Comparison of ENCODE assay signal across 19 cellular contexts in the genomic region with DNA sequence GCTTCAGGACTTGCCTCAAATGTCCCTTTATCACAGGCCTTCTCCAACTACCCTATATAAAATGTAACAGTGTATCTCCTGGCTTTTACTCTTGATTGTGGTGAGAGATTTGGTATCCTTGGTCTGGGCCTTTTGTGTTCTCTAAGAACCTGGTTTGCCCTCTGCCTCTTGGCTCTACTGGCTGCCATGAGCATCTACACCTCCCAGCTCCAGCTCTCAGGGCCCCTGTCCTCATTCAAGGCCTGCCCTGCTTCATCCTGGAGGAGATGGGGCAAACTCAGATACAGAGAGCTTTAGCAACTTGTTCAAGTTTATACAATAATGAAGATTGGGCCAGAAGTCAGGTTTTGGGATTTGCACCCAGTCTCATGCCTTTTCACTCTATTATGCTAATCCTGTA. TPM values are rescaled to one million over a fixed set of nuclear protein-coding genes. Genes with fewer than 3 reads are reported as not detected.
DNase-seq lines count a peak whose midpoint lies in the region; ATAC-seq, FAIRE-seq and TF ChIP-seq lines count a peak whose summit lies in the region.
"Had no signal": no experiment of that assay in that cellular context is flagged by ENCODE, and none has a peak within 500 bp of the region (broad histone marks: within the 10 kb centered on the region; RNA-seq: fewer than 3 reads in every experiment).

No MANE protein-coding gene starts in this region.

- peak overlapping the region in 5 of 7 donors; percentile 94 to 99 (median 98) for H3K27ac Mint-ChIP-seq in CD14-positive monocyte
- H3K27ac Mint-ChIP-seq: activated naive CD4-positive, alpha-beta T cell treated with anti-CD3 and anti-CD28 coated beads, Interleukin-2, amount 50 U/mL, for 24 hours; natural killer cell treated with Interleukin-12 subunit alpha and Interleukin-12 subunit beta and Interleukin-15 and Interleukin-18, amount 100 ng/mL, for 72 hours had no signal

- H3K23ac ChIP-seq in H1 (ENCODE audit: insufficient read length) = no peak overlapping the region

- CTCF ChIA-PET in H1 (lab: Charles Lee; ENCODE audit: partially characterized antibody) = interaction anchor here (0.6 to 2.2 kb wide), 4 partner anchors 12 to 488 kb away, joined by 3 to 13 read pairs (median 4); no protein-coding TSS in a partner anchor

- no peaks in the 10 kb centered on the region; the same call in 1 of the 2 replicates for H3F3A ChIP-seq in Loucy (ENCODE audit: low read depth)

- H4K91ac ChIP-seq in H1 (replicated peaks; ENCODE audit: insufficient read length, low read length) = no peak overlapping the region

- FAIRE-seq in H1 (lab: Jason Lieb, UNC) (no peak), urothelium cell line (lab: Jason Lieb, UNC) (no peak)
- FAIRE-seq: colon, kidney, small intestine had no signal

- H2BK12ac ChIP-seq in H1 (ENCODE audit: low read depth, low read length) = no peak overlapping the region

- H3K9me3 ChIP-seq in Loucy (ENCODE audit: insufficient read depth, low read depth, low read length) (no peaks in the 10 kb centered on the region), H1 (ENCODE audit: insufficient read depth in 2 of 2, low read depth in 1 of 2, low read length in 1 of 2) (no peaks in the 10 kb centered on the region)

- intact Hi-C loops in CD14-positive monocyte (cut with micrococcal nuclease) = no loop called here

- ATAC-seq in HG02938 (IDR thresholded peaks at IDR 0.05; ENCODE audit: unreplicated experiment) (no peak), GM21529 (IDR thresholded peaks at IDR 0.05; ENCODE audit: unreplicated experiment) (no peak)

- H3K27me3 ChIP-seq in ACC112 (ENCODE audit: insufficient read depth, low read length) = no peaks in the 10 kb centered on the region
- H3K27me3 ChIP-seq in Loucy (ENCODE audit: insufficient read depth, low read length, poor library complexity, severe bottlenecking) = no peaks in the 10 kb centered on the region
- no peaks in the 10 kb centered on the region for H3K27me3 ChIP-seq in H1 (replicated peaks in 1 of 4; ENCODE audit: control insufficient read depth in 3 of 4, extremely low read depth in 1 of 4, insufficient read depth in 3 of 4, low read length in 3 of 4)
- H3K27me3 ChIP-seq: hepatocyte had no signal

- no peaks in the 10 kb centered on the region for H3K36me3 ChIP-seq in ACC112 (ENCODE audit: insufficient read depth, low read length)
- no peaks in the 10 kb centered on the region for H3K36me3 ChIP-seq in Loucy (ENCODE audit: insufficient read depth, low read length)
- no peaks in the 10 kb centered on the region for H3K36me3 ChIP-seq in H1 (ENCODE audit: control insufficient read depth in 2 of 4, insufficient read depth in 4 of 4, low read length in 3 of 4)

- H3K56ac ChIP-seq in H1 (replicated peaks; ENCODE audit: insufficient read length, low read depth, low read length) = no peak overlapping the region

- no peak overlapping the region for H3K18ac ChIP-seq in H1 (ENCODE audit: extremely low read depth, low read length)

- H2AK5ac ChIP-seq in H1 (ENCODE audit: low read depth, low read length) = no peak overlapping the region

- H3K4me2 ChIP-seq in Loucy (ENCODE audit: low read depth, low read length, poor library complexity, severe bottlenecking) = peak overlapping the region; percentile 79
- no peak overlapping the region for H3K4me2 ChIP-seq in H1 (ENCODE audit: insufficient read depth in 1 of 2, low read depth in 2 of 2, low read length in 2 of 2)
- H3K4me2 ChIP-seq: hepatocyte had no signal

- H2BK20ac ChIP-seq in H1 (ENCODE audit: low read length) = peak overlapping the region; percentile 5; the same call in 1 of the 2 replicates

- peaks cover 0 to 4% (median 2%) of the 10 kb centered on the region in 3 donors for H3K27me3 Mint-ChIP-seq in CD14-positive monocyte (ENCODE audit: low read depth in 3 of 3)
- H3K27me3 Mint-ChIP-seq: activated naive CD4-positive, alpha-beta T cell treated with anti-CD3 and anti-CD28 coated beads, Interleukin-2, amount 50 U/mL, for 24 hours; memory B cell; natural killer cell treated with Interleukin-12 subunit alpha and Interleukin-12 subunit beta and Interleukin-15 and Interleukin-18, amount 100 ng/mL, for 72 hours had no signal

- peak overlapping the region; percentile 80 for H3K27ac ChIP-seq in ACC112 (ENCODE audit: low read depth, low read length)
- H3K27ac ChIP-seq in H1 (ENCODE audit: low read depth, low read length) = no peak overlapping the region

- TF ChIP-seq POLR2A in H1 (IDR thresholded peaks at IDR 0.05; ENCODE audit: control extremely low read depth in 1 of 2, low read depth in 2 of 2, low read length in 2 of 2) = no peak

- peaks cover 13% of the 10 kb centered on the region for H3K4me1 Mint-ChIP-seq in CD14-positive monocyte

- H3K79me2 ChIP-seq in ACC112 (ENCODE audit: control insufficient read depth, insufficient read depth, low read length, unreplicated experiment) (no peaks in the 10 kb centered on the region), Loucy (ENCODE audit: insufficient read depth, low read length) (no peaks in the 10 kb centered on the region), H1 (ENCODE audit: control insufficient read depth in 1 of 2, insufficient read depth in 2 of 2, low read length in 2 of 2) (no peaks in the 10 kb centered on the region)
- H3K79me2 ChIP-seq: hepatocyte had no signal

- no peaks in the 10 kb centered on the region for H3K9me2 ChIP-seq in Loucy (replicated peaks; ENCODE audit: low read depth, low read length)

- H3K14ac ChIP-seq in H1 (ENCODE audit: insufficient read length) = no peak overlapping the region

- H3K4me3 ChIP-seq in ACC112 (ENCODE audit: low read depth, low read length) (no peak overlapping the region), Loucy (ENCODE audit: low read length, poor library complexity, severe bottlenecking) (peak overlapping the region; percentile 49), H1 (ENCODE audit: extremely low read depth in 1 of 4, insufficient read depth in 2 of 4, low read depth in 3 of 4, low read length in 4 of 4) (no peak overlapping the region)
- H3K4me3 ChIP-seq: hepatocyte had no signal

- peak overlapping the region; percentile 71 for H2AFZ ChIP-seq in ACC112 (ENCODE audit: low read length, unreplicated experiment)
- peak overlapping the region; percentile 4; the same call in 1 of the 2 replicates for H2AFZ ChIP-seq in Loucy (ENCODE audit: low read length)
- H2AFZ ChIP-seq in H1 (ENCODE audit: low read length) = no peak overlapping the region
- H2AFZ ChIP-seq: hepatocyte had no signal

- no peaks in the 10 kb centered on the region for H3K23me2 ChIP-seq in H1 (ENCODE audit: low read depth, low read length)

- H2BK120ac ChIP-seq in H1 (replicated peaks; ENCODE audit: low read depth, low read length) = no peak overlapping the region

- TF ChIP-seq CTCF in CD14-positive monocyte (IDR thresholded peaks at IDR 0.05) = no peak
- TF ChIP-seq CTCF in Loucy (conservative IDR thresholded peaks at IDR 0.05; ENCODE audit: low read length) = no peak
- TF ChIP-seq CTCF in H1 (IDR thresholded peaks at IDR 0.05; ENCODE audit: control extremely low read depth in 1 of 3, insufficient read depth in 1 of 3, low read depth in 1 of 3, low read length in 3 of 3) = no peak

- H3K4me1 ChIP-seq in ACC112 (ENCODE audit: control insufficient read depth, insufficient read depth, low read length, unreplicated experiment) (peaks cover 37% of the 10 kb centered on the region), Loucy (ENCODE audit: insufficient read depth, low read length, poor library complexity, severe bottlenecking) (peaks cover 26% of the 10 kb centered on the region), H1 (replicated peaks in 1 of 4; ENCODE audit: control insufficient read depth in 3 of 4, insufficient read depth in 4 of 4, low read length in 3 of 4) (peaks cover 0 to 9% (median 0%) of the 10 kb centered on the region in 4 experiments; a peak in 4 of 7 replicates)

- no peak for TF ChIP-seq RAD21 in H1 (IDR thresholded peaks at IDR 0.05 in 1 of 2, conservative IDR thresholded peaks at IDR 0.05 in 1 of 2; ENCODE audit: low read depth in 2 of 2, low read length in 2 of 2)

- H2BK5ac ChIP-seq in H1 (ENCODE audit: low read depth, low read length) = peak overlapping the region; percentile 29; the same call in 1 of the 2 replicates

- peak overlapping the region; percentile 8; the same call in 1 of the 2 replicates for H2BK15ac ChIP-seq in H1 (ENCODE audit: low read length)

- no peaks in the 10 kb centered on the region for H3K79me1 ChIP-seq in H1 (ENCODE audit: low read depth, low read length)

- no peak overlapping the region for H3K4me3 Mint-ChIP-seq in CD14-positive monocyte
- H3K4me3 Mint-ChIP-seq: activated naive CD4-positive, alpha-beta T cell treated with anti-CD3 and anti-CD28 coated beads, Interleukin-2, amount 50 U/mL, for 24 hours; natural killer cell treated with Interleukin-12 subunit alpha and Interleukin-12 subunit beta and Interleukin-15 and Interleukin-18, amount 100 ng/mL, for 72 hours had no signal

- no peak overlapping the region for H3K4ac ChIP-seq in H1 (replicated peaks; ENCODE audit: insufficient read length, low read depth, low read length)

- H4K20me1 ChIP-seq in Loucy (ENCODE audit: insufficient read depth, low read length, poor library complexity, severe bottlenecking) (no peaks in the 10 kb centered on the region), H1 (replicated peaks in 1 of 2; ENCODE audit: control insufficient read depth in 1 of 2, insufficient read depth in 2 of 2, low read length in 2 of 2) (no peaks in the 10 kb centered on the region)

- TF ChIP-seq EP300 in H1 (IDR thresholded peaks at IDR 0.05; ENCODE audit: borderline replicate concordance in 1 of 2, low read depth in 2 of 2, low read length in 2 of 2) = no peak

- H3K9ac ChIP-seq in Loucy (ENCODE audit: low read depth, low read length, poor library complexity, severe bottlenecking) (no peak overlapping the region), H1 (replicated peaks in 1 of 4; ENCODE audit: extremely low read depth in 1 of 4, low read depth in 3 of 4, low read length in 3 of 4) (no peak overlapping the region)

- peaks cover 0 to 2% (median 0%) of the 10 kb centered on the region in 7 donors for H3K9me3 Mint-ChIP-seq in CD14-positive monocyte
- H3K9me3 Mint-ChIP-seq: natural killer cell treated with Interleukin-12 subunit alpha and Interleukin-12 subunit beta and Interleukin-15 and Interleukin-18, amount 100 ng/mL, for 72 hours had no signal

- H4K8ac ChIP-seq in H1 (ENCODE audit: extremely low read depth, insufficient read depth, low read length) = no peak overlapping the region; the same call in 1 of the 2 replicates

- POLR2A ChIA-PET in H1 (lab: Charles Lee; ENCODE audit: partially characterized antibody) = no interaction called here

- DNase-seq in CD14-positive monocyte (ENCODE audit: low spot score) (no peak), H1 (ENCODE audit: low read depth in 1 of 2, low spot score in 2 of 2) (peak in 1 of 2 experiments; percentile 23), urothelium cell line (ENCODE audit: low spot score) (no peak), COR-L47 (lab: John Stamatoyannopoulos, UW) (no peak)
- DNase-seq: activated CD8-positive, alpha-beta memory T cell treated with anti-CD3 and anti-CD28 coated beads, Interleukin-2, amount 50 U/mL, for 48 hours; GOT3; kidney; NCI-H187 treated with DMSO at 0.1 percent for 48 hours; SHP77; small intestine had no signal

- H3K36me3 Mint-ChIP-seq in CD14-positive monocyte = peaks cover 0 to 2% of the 10 kb centered on the region in 2 donors
- H3K36me3 Mint-ChIP-seq: activated naive CD4-positive, alpha-beta T cell treated with anti-CD3 and anti-CD28 coated beads, Interleukin-2, amount 50 U/mL, for 24 hours; memory B cell; natural killer cell treated with Interleukin-12 subunit alpha and Interleukin-12 subunit beta and Interleukin-15 and Interleukin-18, amount 100 ng/mL, for 72 hours had no signal

- no peak overlapping the region for H4K5ac ChIP-seq in H1 (ENCODE audit: insufficient read length, low read depth, low read length)

RNA-seq across cellular contexts. Expression of a gene that starts 45.0 kb away (rescaled TPM):
- polyA plus RNA-seq in CD14-positive monocyte = 100 to 1,000 TPM; 272 to 302 TPM
- 3.9 and 4.0 TPM in 2 replicates for total RNA-seq in H1 (2021; fragmentation: NEBNext Ultra II Directional; extraction: Animal tissue kit (Norgen Biotek cat#: 25700))
- 4.3 TPM in 2 replicates for polyA plus RNA-seq in H1 (2011; rRNA removed)
- polyA plus RNA-seq in H1 (2011; cell fraction: cytosol; rRNA removed) = 4.5 TPM
- polyA plus RNA-seq in H1 (2011; cell fraction: nucleus; rRNA removed) = 7.4 TPM
- 2.5 to 4.9 TPM (median 3.5 TPM) in 4 replicates for polyA plus RNA-seq in H1 (2012, experiment 1 of 2)
- 0.49 TPM for polyA plus RNA-seq in H1 (2012, experiment 2 of 2)
- 7.3 TPM for polyA plus RNA-seq in H1 (2013, experiment 1 of 2)
- polyA plus RNA-seq in H1 (2013, experiment 2 of 2) = 9.2 TPM
- polyA minus RNA-seq in H1 (2011; rRNA and poly(A)+ RNA removed) = 9.7 and 12.7 TPM in 2 replicates
- 2.0 TPM for polyA minus RNA-seq in H1 (2011; cell fraction: cytosol; rRNA and poly(A)+ RNA removed)
- 1.5 TPM for polyA minus RNA-seq in H1 (2011; cell fraction: nucleus; rRNA and poly(A)+ RNA removed)

Comparison
In these comparisons a context has a peak if more than half of its experiments do, and no peak if none do; other contexts are left out.
1. RNA of a gene that starts 45.0 kb away (polyA plus RNA-seq): 272 to 302 TPM in CD14-positive monocyte; 0.49 to 9.2 TPM in H1; every median in the first group is over 10 times any median in the second.